In genomic region chr17:46072998-46073397, GRCh38 we compare ENCODE assay signal across 10 cellular contexts.
DNase-seq lines count a peak whose midpoint lies in the region; ATAC-seq and TF ChIP-seq lines count a peak whose summit lies in the region.
"Had no signal": no experiment of that assay in that cellular context is flagged by ENCODE, and none has a peak within 500 bp of the region (broad histone marks: within the 10 kb centered on the region; RNA-seq: fewer than 3 reads in every experiment).

No MANE protein-coding gene starts in this region.

- no peak overlapping the region for H3K9ac ChIP-seq in endodermal cell (ENCODE audit: extremely low read depth, low read length, poor library complexity, severe bottlenecking)

- peaks cover 28 to 57% (median 40%) of the 10 kb centered on the region in 4 donors for H3K4me1 Mint-ChIP-seq in CD4-positive, alpha-beta memory T cell
- H3K4me1 Mint-ChIP-seq in endodermal cell: peaks cover 30% of the 10 kb centered on the region
- peaks cover 14 to 68% (median 56%) of the 10 kb centered on the region in 7 donors for H3K4me1 Mint-ChIP-seq in naive thymus-derived CD4-positive, alpha-beta T cell

- H3K27me3 Mint-ChIP-seq in CD4-positive, alpha-beta memory T cell: no peaks in the 10 kb centered on the region
- no peaks in the 10 kb centered on the region for H3K27me3 Mint-ChIP-seq in endodermal cell (ENCODE audit: insufficient read depth)
- H3K27me3 Mint-ChIP-seq in naive thymus-derived CD4-positive, alpha-beta T cell: no peaks in the 10 kb centered on the region

- TF ChIP-seq CTCF in endodermal cell (conservative IDR thresholded peaks at IDR 0.05): no peak

- peaks cover 4% of the 10 kb centered on the region for H3K4me1 ChIP-seq in CD4-positive, alpha-beta memory T cell (ENCODE audit: insufficient read depth, low read length)
- peaks cover 18% of the 10 kb centered on the region for H3K4me1 ChIP-seq in endodermal cell (ENCODE audit: control insufficient read depth, insufficient read depth, low read length)
- peaks cover 0 to 4% of the 10 kb centered on the region in 2 donors for H3K4me1 ChIP-seq in naive thymus-derived CD4-positive, alpha-beta T cell (ENCODE audit: control insufficient read depth in 2 of 2, insufficient read depth in 2 of 2, low read length in 2 of 2)

- H3K27me3 ChIP-seq in CD4-positive, alpha-beta memory T cell (ENCODE audit: insufficient read depth, low read length): no peaks in the 10 kb centered on the region
- no peaks in the 10 kb centered on the region for H3K27me3 ChIP-seq in endodermal cell (ENCODE audit: control insufficient read depth, insufficient read depth, low read length, poor library complexity, severe bottlenecking)
- H3K27me3 ChIP-seq in naive thymus-derived CD4-positive, alpha-beta T cell (ENCODE audit: control insufficient read depth in 2 of 2, insufficient read depth in 2 of 2, low read length in 2 of 2): no peaks in the 10 kb centered on the region

- peak overlapping the region in 4 of 7 donors; percentile 13 to 63 (median 32) for H3K27ac Mint-ChIP-seq in CD4-positive, alpha-beta memory T cell
- peak overlapping the region; percentile 26 for H3K27ac Mint-ChIP-seq in endodermal cell
- peak overlapping the region in 4 of 9 donors; percentile 6 to 76 (median 58) for H3K27ac Mint-ChIP-seq in naive thymus-derived CD4-positive, alpha-beta T cell

- CTCF ChIA-PET in CD4-positive, alpha-beta memory T cell (lab: Charles Lee; ENCODE audit: partially characterized antibody): no interaction called here
- CTCF ChIA-PET in naive thymus-derived CD4-positive, alpha-beta T cell (lab: Charles Lee): interaction anchor here (1.0 kb wide), 1 partner anchor 26 kb away, joined by 3 read pairs; no protein-coding TSS in a partner anchor

- H3K9me3 Mint-ChIP-seq in CD4-positive, alpha-beta memory T cell: no peaks in the 10 kb centered on the region
- peaks cover 5% of the 10 kb centered on the region for H3K9me3 Mint-ChIP-seq in endodermal cell
- H3K9me3 Mint-ChIP-seq in naive thymus-derived CD4-positive, alpha-beta T cell: no peaks in the 10 kb centered on the region

- no peaks in the 10 kb centered on the region for H3K9me3 ChIP-seq in CD4-positive, alpha-beta memory T cell (ENCODE audit: control insufficient read depth in 1 of 2, low read length in 2 of 2)
- H3K9me3 ChIP-seq in endodermal cell (ENCODE audit: control insufficient read depth, low read length): no peaks in the 10 kb centered on the region
- no peaks in the 10 kb centered on the region for H3K9me3 ChIP-seq in naive thymus-derived CD4-positive, alpha-beta T cell (ENCODE audit: control insufficient read depth in 2 of 3, low read length in 3 of 3)

- intact Hi-C loops in CD4-positive, alpha-beta memory T cell (cut with micrococcal nuclease): no loop called here
- intact Hi-C loops in naive thymus-derived CD4-positive, alpha-beta T cell (cut with micrococcal nuclease): loop anchor here in 1 of 2 donors (2.0 kb wide), 1 partner anchor 14 kb away; no protein-coding TSS in a partner anchor

- WGBS in endodermal cell (ENCODE audit: insufficient coverage in 1 of 2, insufficient read length in 1 of 2), 2 experiments: no CpG with 5 or more reads among the region's 1 CpG

- H3K4me3 ChIP-seq in CD4-positive, alpha-beta memory T cell (ENCODE audit: low read length in 2 of 2): no peak overlapping the region
- no peak overlapping the region for H3K4me3 ChIP-seq in endodermal cell (ENCODE audit: low read length)
- H3K4me3 ChIP-seq in naive thymus-derived CD4-positive, alpha-beta T cell (ENCODE audit: low read length): no peak overlapping the region

- no peak overlapping the region for H3K27ac ChIP-seq in CD4-positive, alpha-beta memory T cell (ENCODE audit: low read depth, low read length)
- H3K27ac ChIP-seq in endodermal cell (ENCODE audit: low read depth, low read length): no peak overlapping the region
- peak overlapping the region; percentile 27 for H3K27ac ChIP-seq in naive thymus-derived CD4-positive, alpha-beta T cell (ENCODE audit: low read depth, low read length)

- no peak for ATAC-seq in naive thymus-derived CD4-positive, alpha-beta T cell
- ATAC-seq in GM19452 (IDR thresholded peaks at IDR 0.05; ENCODE audit: unreplicated experiment) (no peak), HG02642 (IDR thresholded peaks at IDR 0.05; ENCODE audit: poor library complexity, unreplicated experiment) (no peak)
- ATAC-seq: right cardiac atrium had no signal

- no peak overlapping the region for H3K4me3 Mint-ChIP-seq in CD4-positive, alpha-beta memory T cell
- H3K4me3 Mint-ChIP-seq in endodermal cell: no peak overlapping the region
- H3K4me3 Mint-ChIP-seq in naive thymus-derived CD4-positive, alpha-beta T cell: no peak overlapping the region

- H3K36me3 ChIP-seq in CD4-positive, alpha-beta memory T cell (ENCODE audit: insufficient read depth, low read length): no peaks in the 10 kb centered on the region
- H3K36me3 ChIP-seq in endodermal cell (ENCODE audit: control insufficient read depth, insufficient read depth, low read length): peaks cover 44% of the 10 kb centered on the region
- H3K36me3 ChIP-seq in naive thymus-derived CD4-positive, alpha-beta T cell (ENCODE audit: control insufficient read depth in 2 of 3, insufficient read depth in 3 of 3, low read length in 3 of 3): peaks cover 0 to 4% (median 0%) of the 10 kb centered on the region in 3 experiments

- POLR2A ChIA-PET in CD4-positive, alpha-beta memory T cell (lab: Charles Lee; ENCODE audit: partially characterized antibody): no interaction called here
- POLR2A ChIA-PET in naive thymus-derived CD4-positive, alpha-beta T cell (lab: Charles Lee): interaction anchor here (0.7 kb wide), 1 partner anchor 120 kb away, joined by 3 read pairs; the partner anchor contains the start of gene KANSL1

- no peak for DNase-seq in CD4-positive, alpha-beta memory T cell
- DNase-seq in M059J (ENCODE audit: low read depth) (peak; percentile 67), endodermal cell (no peak), GOT3 (lab: John Stamatoyannopoulos, UW) (no peak), NCI-H2081 (lab: John Stamatoyannopoulos, UW) (no peak)
- no peak for DNase-seq in naive thymus-derived CD4-positive, alpha-beta T cell
- DNase-seq: MM.1S, right cardiac atrium had no signal

- peaks cover under 1 to 29% of the 10 kb centered on the region in 2 donors for H3K36me3 Mint-ChIP-seq in CD4-positive, alpha-beta memory T cell
- H3K36me3 Mint-ChIP-seq in endodermal cell (ENCODE audit: low read depth): peaks cover 19% of the 10 kb centered on the region
- H3K36me3 Mint-ChIP-seq in naive thymus-derived CD4-positive, alpha-beta T cell: peaks cover 0 to 25% (median 6%) of the 10 kb centered on the region in 5 donors
